In the genomic region with DNA sequence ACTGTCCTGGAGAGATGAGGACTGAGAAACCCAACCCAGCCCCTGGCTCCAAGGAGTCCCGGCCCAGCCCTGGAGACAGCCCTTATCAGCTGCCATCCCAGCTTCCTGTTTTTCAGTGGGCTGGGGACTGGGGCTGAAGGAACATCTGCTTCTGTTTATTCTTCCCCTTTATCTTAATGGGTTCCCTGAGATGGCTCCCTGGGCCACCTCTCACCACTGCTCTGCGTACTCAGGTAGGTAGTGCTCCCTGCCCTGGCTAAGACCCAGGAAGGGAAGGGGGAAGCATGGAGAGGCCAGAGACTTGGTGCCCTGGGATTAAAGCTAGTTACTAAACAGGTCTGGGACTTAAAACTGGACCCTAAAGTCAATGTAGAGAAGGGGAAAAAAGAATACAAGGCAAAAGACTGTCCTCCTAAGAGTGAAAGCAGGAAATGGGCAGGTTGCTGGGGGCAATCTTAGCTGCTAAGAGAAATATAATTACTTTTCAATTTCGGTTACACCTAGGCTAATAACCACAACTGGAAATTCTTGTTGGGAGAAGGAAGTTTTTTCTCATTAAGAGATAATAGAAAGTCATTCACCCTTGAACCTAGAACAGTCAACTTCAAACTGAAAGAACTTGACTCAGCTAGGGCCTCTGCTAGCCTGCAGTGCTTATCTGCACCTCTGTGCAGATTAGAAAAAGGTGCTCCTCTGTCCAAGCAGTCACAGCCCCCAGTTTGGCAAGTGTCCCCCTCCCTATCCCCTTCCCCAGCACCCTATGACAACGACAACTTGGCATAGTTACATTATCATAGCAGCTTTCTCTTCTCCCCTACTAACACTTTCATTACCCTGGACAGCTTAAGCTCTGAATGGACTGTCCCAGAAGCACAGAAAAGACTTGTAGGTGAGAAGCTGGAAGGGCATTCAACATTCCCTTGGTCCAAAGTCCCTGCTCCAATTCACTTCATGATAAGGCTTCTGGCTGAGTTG, we compare ENCODE assay signal across 8 cellular contexts.
DNase-seq lines count a peak whose midpoint lies in the region; ATAC-seq and FAIRE-seq lines count a peak whose summit lies in the region.

No MANE protein-coding gene starts in this region.

- H3K4me1 ChIP-seq in CD4-positive, CD25-positive, alpha-beta regulatory T cell (ENCODE audit: control insufficient read depth, insufficient read depth, low read length, poor library complexity, severe bottlenecking): peaks cover 8% of the 10 kb centered on the region

- no peaks in the 10 kb centered on the region for H3K27me3 Mint-ChIP-seq in CD4-positive, CD25-positive, alpha-beta regulatory T cell
- H3K27me3 Mint-ChIP-seq in effector memory CD8-positive, alpha-beta T cell: no peaks in the 10 kb centered on the region

- no peak for DNase-seq in CD4-positive, CD25-positive, alpha-beta regulatory T cell
- DNase-seq in NCI-H69 (lab: John Stamatoyannopoulos, UW) (peak; percentile 91), NCI-H226 (no peak), SW 1271 (lab: John Stamatoyannopoulos, UW) (no peak), foreskin melanocyte (no peak)
- DNase-seq in effector memory CD8-positive, alpha-beta T cell: no peak

- ATAC-seq in CD4-positive, CD25-positive, alpha-beta regulatory T cell (ENCODE audit: low read depth in 2 of 2): peak; percentile 14 to 16
- peak; percentile 60 for ATAC-seq in GM19452 (IDR thresholded peaks at IDR 0.05; ENCODE audit: unreplicated experiment)
- ATAC-seq in effector memory CD8-positive, alpha-beta T cell (replicated peaks): no peak

- no peak overlapping the region for H3K4me3 Mint-ChIP-seq in CD4-positive, CD25-positive, alpha-beta regulatory T cell
- no peak overlapping the region for H3K4me3 Mint-ChIP-seq in effector memory CD8-positive, alpha-beta T cell

- no peaks in the 10 kb centered on the region for H3K27me3 ChIP-seq in CD4-positive, CD25-positive, alpha-beta regulatory T cell (ENCODE audit: control insufficient read depth, insufficient read depth, low read length)

- H3K36me3 ChIP-seq in CD4-positive, CD25-positive, alpha-beta regulatory T cell (ENCODE audit: control insufficient read depth, insufficient read depth, low read length): no peaks in the 10 kb centered on the region

- peaks cover 0 to 14% (median 9%) of the 10 kb centered on the region in 4 donors for H3K4me1 Mint-ChIP-seq in CD4-positive, CD25-positive, alpha-beta regulatory T cell
- peaks cover 0 to 2% of the 10 kb centered on the region in 2 donors for H3K4me1 Mint-ChIP-seq in effector memory CD8-positive, alpha-beta T cell (ENCODE audit: low read depth in 2 of 2)

- no peaks in the 10 kb centered on the region for H3K9me3 Mint-ChIP-seq in CD4-positive, CD25-positive, alpha-beta regulatory T cell
- no peaks in the 10 kb centered on the region for H3K9me3 Mint-ChIP-seq in effector memory CD8-positive, alpha-beta T cell

- H3K4me3 ChIP-seq in CD4-positive, CD25-positive, alpha-beta regulatory T cell (ENCODE audit: low read depth, low read length): no peak overlapping the region

- no peaks in the 10 kb centered on the region for H3K36me3 Mint-ChIP-seq in CD4-positive, CD25-positive, alpha-beta regulatory T cell
- H3K36me3 Mint-ChIP-seq in effector memory CD8-positive, alpha-beta T cell (ENCODE audit: insufficient read depth): no peaks in the 10 kb centered on the region

- H3K9me3 ChIP-seq in CD4-positive, CD25-positive, alpha-beta regulatory T cell (ENCODE audit: control insufficient read depth in 2 of 2, low read length in 2 of 2): no peaks in the 10 kb centered on the region

- peak; percentile 81 for FAIRE-seq in islet of Langerhans (lab: Jason Lieb, UNC)

- peak overlapping the region in 2 of 3 donors; percentile 36 to 44 for H3K27ac Mint-ChIP-seq in CD4-positive, CD25-positive, alpha-beta regulatory T cell
- H3K27ac Mint-ChIP-seq in effector memory CD8-positive, alpha-beta T cell: peak overlapping the region in 1 of 2 donors; percentile 54

- no peak overlapping the region for H3K27ac ChIP-seq in CD4-positive, CD25-positive, alpha-beta regulatory T cell (ENCODE audit: insufficient read depth, low read length, poor library complexity, severe bottlenecking)
